In genomic region chr16:82993874-82994375, GRCh38 we compare ENCODE assay signal across 24 cellular contexts.
"Had no signal": no experiment of that assay in that cellular context is flagged by ENCODE, and none has a peak within 500 bp of the region (broad histone marks: within the 10 kb centered on the region; RNA-seq: fewer than 3 reads in every experiment).

No MANE protein-coding gene starts in this region.

- H3K27me3 ChIP-seq: ascending aorta, dorsolateral prefrontal cortex, gastrocnemius medialis, ovary, suprapubic skin, tibial nerve had no signal

- DNase-seq: activated CD4-positive, alpha-beta T cell treated with anti-CD3 and anti-CD28 coated beads for 4 hours; activated CD4-positive, alpha-beta T cell treated with anti-CD3 and anti-CD28 coated beads, Interleukin-2, amount 50 U/mL, for 4 hours; activated CD8-positive, alpha-beta memory T cell treated with anti-CD3 and anti-CD28 coated beads for 24 hours; activated effector memory CD4-positive, alpha-beta T cell treated with anti-CD3 and anti-CD28 coated beads, Interleukin-2, amount 50 U/mL, for 16 hours; activated naive CD4-positive, alpha-beta T cell treated with anti-CD3 and anti-CD28 coated beads, Interleukin-2, amount 10 ng/mL, durations not matched to agents 7 days and 5 days; activated naive CD8-positive, alpha-beta T cell treated with anti-CD3 and anti-CD28 coated beads, Interleukin-2, amount 10 ng/mL, durations not matched to agents 7 days and 5 days; dorsolateral prefrontal cortex; effector memory CD4-positive, alpha-beta T cell; gastrocnemius medialis; head of caudate nucleus; hippocampal formation; left cardiac atrium; left ventricle myocardium superior; naive thymus-derived CD4-positive, alpha-beta T cell; ovary; stimulated activated CD4-positive, alpha-beta T cell treated with anti-CD3 and anti-CD28 coated beads, Interleukin-15, amount 100 ng/mL, for 24 hours; stimulated activated CD4-positive, alpha-beta T cell treated with anti-CD3 and anti-CD28 coated beads, Interleukin-2, amount 100 ng/mL, for 24 hours; stimulated activated naive CD4-positive, alpha-beta T cell; T-helper 9 cell had no signal

- ATAC-seq: gastrocnemius medialis; left cardiac atrium; left ventricle myocardium superior; naive thymus-derived CD4-positive, alpha-beta T cell had no signal

- H3K4me3 ChIP-seq: ascending aorta, coronary artery, dorsolateral prefrontal cortex, gastrocnemius medialis, ovary, suprapubic skin, tibial nerve had no signal

- H3K27ac ChIP-seq: ascending aorta, coronary artery, dorsolateral prefrontal cortex, gastrocnemius medialis, ovary, suprapubic skin, tibial nerve, VCaP had no signal

- H3K9me3 ChIP-seq: ascending aorta, gastrocnemius medialis, ovary, suprapubic skin, tibial nerve had no signal

- H3K36me3 ChIP-seq: ascending aorta, gastrocnemius medialis, ovary, suprapubic skin, tibial nerve had no signal
